ENCODE assay signal across 16 cellular contexts in the genomic region with DNA sequence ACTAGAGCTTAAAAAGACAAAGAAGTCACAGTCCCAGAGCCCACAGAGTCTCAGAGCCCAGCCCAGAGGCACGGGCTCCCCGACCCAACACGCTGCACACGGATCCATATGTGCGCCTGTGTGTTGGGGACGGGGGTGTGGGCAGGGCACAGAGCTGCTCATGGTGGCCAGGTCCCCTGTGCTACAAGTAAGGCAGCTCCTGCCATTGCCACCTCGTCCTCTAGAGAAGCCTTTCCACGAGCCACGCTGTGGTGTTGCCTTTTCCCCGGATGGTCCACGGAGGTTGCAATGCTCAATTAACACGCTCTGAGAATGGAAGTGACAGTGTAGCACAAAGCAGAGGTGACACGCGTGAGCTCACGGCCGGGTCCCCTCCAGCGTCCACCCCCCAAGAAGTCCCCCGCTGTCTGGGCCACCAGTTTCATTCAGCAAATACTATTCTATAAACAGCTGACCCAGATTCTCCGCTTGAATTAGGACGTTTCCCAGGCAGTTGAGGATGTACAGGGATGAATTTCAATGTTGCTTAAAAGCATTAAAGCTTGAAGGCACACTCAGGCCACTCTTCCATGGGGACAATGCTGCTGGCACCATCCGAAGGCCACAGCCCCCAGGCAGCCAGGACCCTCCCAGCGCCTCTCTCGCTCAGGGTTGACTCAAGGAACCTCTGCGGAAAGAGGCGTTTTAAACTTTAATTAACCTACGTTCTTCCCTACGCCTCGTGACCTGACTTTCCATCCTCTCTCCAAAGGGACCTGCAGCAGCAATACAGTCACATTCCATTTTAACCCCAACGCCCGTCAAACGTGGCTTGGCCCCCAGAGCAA. TPM values are rescaled to one million over a fixed set of nuclear protein-coding genes. Genes with fewer than 3 reads are reported as not detected.
DNase-seq lines count a peak whose midpoint lies in the region; ATAC-seq, FAIRE-seq and TF ChIP-seq lines count a peak whose summit lies in the region.
"Had no signal": no experiment of that assay in that cellular context is flagged by ENCODE, and none has a peak within 500 bp of the region (broad histone marks: within the 10 kb centered on the region; RNA-seq: fewer than 3 reads in every experiment).

No MANE protein-coding gene starts in this region.

- H3K27ac Mint-ChIP-seq in astrocyte (ENCODE audit: unreplicated experiment) = no peak overlapping the region
- H3K27ac Mint-ChIP-seq in endothelial cell (ENCODE audit: unreplicated experiment) = peak overlapping the region; percentile 52

- no peaks in the 10 kb centered on the region for H4K20me1 ChIP-seq in astrocyte (ENCODE audit: insufficient read depth, low read length)

- peaks cover 4% of the 10 kb centered on the region for H3K9me3 ChIP-seq in astrocyte (ENCODE audit: insufficient read depth, low read depth, low read length)
- no peaks in the 10 kb centered on the region for H3K9me3 ChIP-seq in neuronal stem cell (replicated peaks in 1 of 2; ENCODE audit: control insufficient read depth in 2 of 2, insufficient read depth in 1 of 2, low read depth in 1 of 2, low read length in 2 of 2)
- peaks cover 0 to 9% (median 0%) of the 10 kb centered on the region in 3 donors for H3K9me3 ChIP-seq in gastroesophageal sphincter
- H3K9me3 ChIP-seq: A549 had no signal

- H3K79me1 ChIP-seq in neuronal stem cell (ENCODE audit: low read depth, low read length) = no peaks in the 10 kb centered on the region

- H3K23ac ChIP-seq in neuronal stem cell (ENCODE audit: low read depth, low read length, poor library complexity) = peak overlapping the region; percentile 69

- peak overlapping the region; percentile 6 for H3K4ac ChIP-seq in neuronal stem cell (ENCODE audit: low read length)

- H3K18ac ChIP-seq in neuronal stem cell (ENCODE audit: low read length) = peak overlapping the region; percentile 24

- H4K8ac ChIP-seq in neuronal stem cell (ENCODE audit: low read depth, low read length) = peak overlapping the region; percentile 52

- WGBS in neuronal stem cell (ENCODE audit: extremely low coverage in 2 of 2, insufficient read length in 2 of 2, insufficient replicate concordance in 1 of 2), 2 donors = no CpG with 5 or more reads among the region's 31 CpGs
- 76 to 94% methylated on average over 5 to 13 of the region's 31 CpGs for WGBS in gastroesophageal sphincter (ENCODE audit: low coverage in 1 of 2), 2 donors

- DNase-seq in D341Med (ENCODE audit: low spot score) = peak; percentile 26
- no peak for DNase-seq in astrocyte (ENCODE audit: low read depth)
- DNase-seq in endothelial cell (ENCODE audit: low spot score) = no peak
- DNase-seq in neuronal stem cell (ENCODE audit: low spot score) = no peak
- DNase-seq in NCI-H2029 (lab: John Stamatoyannopoulos, UW) = no peak
- DNase-seq in activated T-cell treated with anti-CD3 and anti-CD28 coated beads, Interleukin-2, amount 50 U/mL, for 4 hours = no peak
- no peak for DNase-seq in stimulated activated CD4-positive, alpha-beta T cell treated with anti-CD3 and anti-CD28 coated beads, Interleukin-2, amount 100 ng/mL, for 24 hours
- DNase-seq: GOT3, NCI-H1436 treated with DMSO at 0.1 percent for 48 hours, NCI-H226, NCI-H526, RPMI8226 had no signal

- no peak overlapping the region for H3K4me2 ChIP-seq in astrocyte (ENCODE audit: low read length)
- H3K4me2 ChIP-seq in neuronal stem cell (ENCODE audit: insufficient read depth, low read length, poor library complexity, severe bottlenecking) = no peak overlapping the region
- H3K4me2 ChIP-seq: A549 had no signal

- no peak for TF ChIP-seq POLR2A in gastroesophageal sphincter (IDR thresholded peaks at IDR 0.05)

- H3K14ac ChIP-seq in neuronal stem cell (ENCODE audit: low read length) = peak overlapping the region; percentile 49

- H3K36me3 Mint-ChIP-seq in astrocyte (ENCODE audit: low read depth, unreplicated experiment) (peaks cover 2% of the 10 kb centered on the region), endothelial cell (ENCODE audit: low read depth, unreplicated experiment) (no peaks in the 10 kb centered on the region)
- no peaks in the 10 kb centered on the region for H3K36me3 Mint-ChIP-seq in activated T-cell treated with anti-CD3 and anti-CD28 coated beads, Interleukin-2, amount 50 U/mL, for 4 hours (ENCODE audit: insufficient read depth)

- H2AK5ac ChIP-seq in neuronal stem cell (ENCODE audit: low read depth, low read length) = no peak overlapping the region

- no peak for ATAC-seq in activated T-cell treated with anti-CD3 and anti-CD28 coated beads, Interleukin-2, amount 50 U/mL, for 4 hours
- no peak for ATAC-seq in gastroesophageal sphincter
- ATAC-seq: A549, K562 had no signal

- TF ChIP-seq CTCF in astrocyte (IDR thresholded peaks at IDR 0.05; ENCODE audit: insufficient read depth, low read depth, low read length) (no peak), endothelial cell (IDR thresholded peaks at IDR 0.05; ENCODE audit: unreplicated experiment) (no peak), gastroesophageal sphincter (IDR thresholded peaks at IDR 0.05) (no peak)

- no peak overlapping the region for H2BK120ac ChIP-seq in neuronal stem cell (ENCODE audit: low read depth, low read length)

- no peak overlapping the region for H3K9ac ChIP-seq in astrocyte (ENCODE audit: low read length)
- no peak overlapping the region for H3K9ac ChIP-seq in neuronal stem cell (ENCODE audit: low read depth, low read length, poor library complexity)

- H3K4me3 Mint-ChIP-seq in astrocyte (ENCODE audit: unreplicated experiment) (no peak overlapping the region), endothelial cell (ENCODE audit: unreplicated experiment) (no peak overlapping the region)
- no peak overlapping the region for H3K4me3 Mint-ChIP-seq in activated T-cell treated with anti-CD3 and anti-CD28 coated beads, Interleukin-2, amount 50 U/mL, for 4 hours

- no peak overlapping the region for H2BK5ac ChIP-seq in neuronal stem cell (ENCODE audit: low read length)

- H3K27ac ChIP-seq in astrocyte (ENCODE audit: low read depth, low read length) (no peak overlapping the region), neuronal stem cell (replicated peaks; ENCODE audit: low read length) (no peak overlapping the region), gastroesophageal sphincter (no peak overlapping the region)
- H3K27ac ChIP-seq: A549 had no signal

- H3K9me3 Mint-ChIP-seq in astrocyte (ENCODE audit: unreplicated experiment) = peaks cover 7% of the 10 kb centered on the region
- no peaks in the 10 kb centered on the region for H3K9me3 Mint-ChIP-seq in endothelial cell (ENCODE audit: unreplicated experiment)
- H3K9me3 Mint-ChIP-seq in activated T-cell treated with anti-CD3 and anti-CD28 coated beads, Interleukin-2, amount 50 U/mL, for 4 hours = no peaks in the 10 kb centered on the region

- no peaks in the 10 kb centered on the region for H3K4me1 Mint-ChIP-seq in astrocyte (ENCODE audit: low read depth, unreplicated experiment)
- peaks cover 24% of the 10 kb centered on the region for H3K4me1 Mint-ChIP-seq in endothelial cell (ENCODE audit: unreplicated experiment)
- H3K4me1 Mint-ChIP-seq in activated T-cell treated with anti-CD3 and anti-CD28 coated beads, Interleukin-2, amount 50 U/mL, for 4 hours (ENCODE audit: low read depth) = no peaks in the 10 kb centered on the region

- H2BK15ac ChIP-seq in neuronal stem cell (ENCODE audit: low read length) = peak overlapping the region; percentile 55

- peaks cover 2% of the 10 kb centered on the region for H3K27me3 ChIP-seq in astrocyte (ENCODE audit: insufficient read depth, low read length)
- H3K27me3 ChIP-seq in neuronal stem cell (ENCODE audit: control insufficient read depth in 3 of 3, insufficient read depth in 3 of 3, low read depth in 1 of 3, low read length in 3 of 3) = peaks cover 0 to 3% (median 0%) of the 10 kb centered on the region in 3 experiments
- peaks cover 11% of the 10 kb centered on the region for H3K27me3 ChIP-seq in gastroesophageal sphincter

- peaks cover 32% of the 10 kb centered on the region for H3K27me3 Mint-ChIP-seq in astrocyte (ENCODE audit: low read depth, unreplicated experiment)
- peaks cover 10% of the 10 kb centered on the region for H3K27me3 Mint-ChIP-seq in endothelial cell (ENCODE audit: unreplicated experiment)
- peaks cover 6% of the 10 kb centered on the region for H3K27me3 Mint-ChIP-seq in activated T-cell treated with anti-CD3 and anti-CD28 coated beads, Interleukin-2, amount 50 U/mL, for 4 hours (ENCODE audit: low read depth)

- H3K4me3 ChIP-seq in astrocyte (ENCODE audit: insufficient read depth, low read depth, low read length) (no peak overlapping the region), neuronal stem cell (ENCODE audit: low read length in 2 of 2) (no peak overlapping the region), gastroesophageal sphincter (no peak overlapping the region)
- H3K4me3 ChIP-seq: A549, K562 had no signal

- H2AFZ ChIP-seq in astrocyte (ENCODE audit: low read depth, low read length) (peak overlapping the region; percentile 20), neuronal stem cell (ENCODE audit: low read length) (peak overlapping the region; percentile 38)

- no peak overlapping the region for H4K91ac ChIP-seq in neuronal stem cell (ENCODE audit: low read depth, low read length, poor library complexity)

- H3K79me2 ChIP-seq in astrocyte (ENCODE audit: insufficient read depth, low read length) = no peaks in the 10 kb centered on the region

- H2BK12ac ChIP-seq in neuronal stem cell (ENCODE audit: low read length) = peak overlapping the region; percentile 82

- H3K4me1 ChIP-seq in astrocyte (ENCODE audit: insufficient read depth, low read length) (no peaks in the 10 kb centered on the region), neuronal stem cell (ENCODE audit: control insufficient read depth in 2 of 2, insufficient read depth in 1 of 2, low read depth in 1 of 2, low read length in 2 of 2) (no peaks in the 10 kb centered on the region), gastroesophageal sphincter (no peaks in the 10 kb centered on the region)
- H3K4me1 ChIP-seq: A549 had no signal

- no peak for FAIRE-seq in astrocyte (lab: Jason Lieb, UNC)
- FAIRE-seq: A549, GM12891, K562 had no signal

- H3K36me3 ChIP-seq in astrocyte (ENCODE audit: insufficient read depth, low read length) (no peaks in the 10 kb centered on the region), neuronal stem cell (replicated peaks in 1 of 2; ENCODE audit: control insufficient read depth in 2 of 2, insufficient read depth in 2 of 2, low read length in 2 of 2) (no peaks in the 10 kb centered on the region), gastroesophageal sphincter (no peaks in the 10 kb centered on the region)

- no peak for TF ChIP-seq EP300 in gastroesophageal sphincter (IDR thresholded peaks at IDR 0.05)

RNA-seq across cellular contexts. Expression of a gene that starts 22.7 kb away (rescaled TPM):
- 330 and 337 TPM in 2 replicates for total RNA-seq in astrocyte
- 228 TPM for total RNA-seq in endothelial cell (ENCODE audit: unreplicated experiment)
- 304 TPM for polyA plus RNA-seq in neuronal stem cell (2013, experiment 1 of 2)
- polyA plus RNA-seq in neuronal stem cell (2013, experiment 2 of 2) = 312 TPM
- total RNA-seq in activated T-cell treated with anti-CD3 and anti-CD28 coated beads, Interleukin-2, amount 50 U/mL, for 4 hours = 100 to 1,000 TPM; 434 to 457 (median 451) TPM
- total RNA-seq in gastroesophageal sphincter = 100 to 1,000 TPM; 166 to 252 (median 203) TPM
